In genomic region chr19:14165986-14166385, GRCh38 we compare ENCODE assay signal across 15 cellular contexts.
DNase-seq lines count a peak whose midpoint lies in the region; ATAC-seq and TF ChIP-seq lines count a peak whose summit lies in the region.
"Had no signal": no experiment of that assay in that cellular context is flagged by ENCODE, and none has a peak within 500 bp of the region (broad histone marks: within the 10 kb centered on the region; RNA-seq: fewer than 3 reads in every experiment).

No MANE protein-coding gene starts in this region.

- H3K27me3 Mint-ChIP-seq in activated naive CD8-positive, alpha-beta T cell treated with anti-CD3 and anti-CD28 coated beads, Interleukin-2, amount 50 U/mL, for 24 hours = no peaks in the 10 kb centered on the region
- H3K27me3 Mint-ChIP-seq in nephron (ENCODE audit: low read depth) = no peaks in the 10 kb centered on the region

- H3K27ac Mint-ChIP-seq in activated naive CD8-positive, alpha-beta T cell treated with anti-CD3 and anti-CD28 coated beads, Interleukin-2, amount 50 U/mL, for 24 hours = no peak overlapping the region
- H3K27ac Mint-ChIP-seq in nephron = peak overlapping the region; percentile 90 to 94 (median 94)

- H3K4me1 Mint-ChIP-seq in activated naive CD8-positive, alpha-beta T cell treated with anti-CD3 and anti-CD28 coated beads, Interleukin-2, amount 50 U/mL, for 24 hours = peaks cover 20% of the 10 kb centered on the region
- H3K4me1 Mint-ChIP-seq in nephron = peaks cover 29% of the 10 kb centered on the region

- H3K4me1 ChIP-seq in BLaER1 = peaks cover 76% of the 10 kb centered on the region

- no peaks in the 10 kb centered on the region for H3K9me3 Mint-ChIP-seq in activated naive CD8-positive, alpha-beta T cell treated with anti-CD3 and anti-CD28 coated beads, Interleukin-2, amount 50 U/mL, for 24 hours
- H3K9me3 Mint-ChIP-seq in nephron = no peaks in the 10 kb centered on the region

- no peak for TF ChIP-seq CTCF in GM12865 (IDR thresholded peaks at IDR 0.05; ENCODE audit: insufficient read depth, low read depth, low read length, missing control alignments)
- no peak for TF ChIP-seq CTCF in nephron (IDR thresholded peaks at IDR 0.05; ENCODE audit: unreplicated experiment in 3 of 3)

- ATAC-seq in activated naive CD8-positive, alpha-beta T cell treated with anti-CD3 and anti-CD28 coated beads, Interleukin-2, amount 50 U/mL, for 24 hours = no peak
- no peak for ATAC-seq in HG02588 (IDR thresholded peaks at IDR 0.05; ENCODE audit: unreplicated experiment)
- no peak for ATAC-seq in GM18907 (IDR thresholded peaks at IDR 0.05; ENCODE audit: unreplicated experiment)
- ATAC-seq in GM18867 (IDR thresholded peaks at IDR 0.05; ENCODE audit: unreplicated experiment) = no peak
- ATAC-seq: lower lobe of right lung, right cardiac atrium had no signal

- 0 out of 2 replicates have a peak, but pooled peaks cover 10% of the 10 kb centered on the region for H4K20me1 ChIP-seq in BLaER1

- H3K36me3 Mint-ChIP-seq in activated naive CD8-positive, alpha-beta T cell treated with anti-CD3 and anti-CD28 coated beads, Interleukin-2, amount 50 U/mL, for 24 hours (ENCODE audit: low read depth) = peaks cover 4% of the 10 kb centered on the region
- H3K36me3 Mint-ChIP-seq in nephron (ENCODE audit: low read depth) = peaks cover 28% of the 10 kb centered on the region

- peak overlapping the region; percentile 64 for H3K4me3 Mint-ChIP-seq in activated naive CD8-positive, alpha-beta T cell treated with anti-CD3 and anti-CD28 coated beads, Interleukin-2, amount 50 U/mL, for 24 hours
- peak overlapping the region; percentile 11 to 32 (median 27) for H3K4me3 Mint-ChIP-seq in nephron

- H3K4me3 ChIP-seq in BLaER1 (0 out of 2 replicates have a peak overlapping the region, but pooled peaks have one; percentile 44), GM12865 (ENCODE audit: low read depth, low read length) (no peak overlapping the region)
- H3K4me3 ChIP-seq: suprapubic skin had no signal

- peaks cover 48% of the 10 kb centered on the region for H3K36me3 ChIP-seq in BLaER1
- H3K36me3 ChIP-seq: neutrophil had no signal

- H3K27ac ChIP-seq in BLaER1 = peak overlapping the region; percentile 77; the same call in 1 of the 2 replicates
- H3K27ac ChIP-seq: neutrophil, suprapubic skin had no signal

- 0 out of 2 replicates have a peak, but pooled peaks cover 1% of the 10 kb centered on the region for H3K9me3 ChIP-seq in BLaER1
- H3K9me3 ChIP-seq: esophagus muscularis mucosa, lower lobe of right lung, neutrophil, suprapubic skin had no signal

- no peaks in the 10 kb centered on the region for H3K27me3 ChIP-seq in BLaER1
- H3K27me3 ChIP-seq: esophagus muscularis mucosa, suprapubic skin had no signal

- peak overlapping the region; percentile 94 for H3K4me2 ChIP-seq in BLaER1

- H3K9ac ChIP-seq in BLaER1 = no peak overlapping the region; the same call in 1 of the 2 replicates

- peak; percentile 15 for DNase-seq in GM12865 (ENCODE audit: low read depth)
- DNase-seq in activated naive CD8-positive, alpha-beta T cell treated with anti-CD3 and anti-CD28 coated beads, Interleukin-2, amount 50 U/mL, for 24 hours = peak; percentile 24
- no peak for DNase-seq in NK-92 (lab: John Stamatoyannopoulos, UW; ENCODE audit: unreplicated experiment)
- DNase-seq: lower lobe of right lung, NCI-H1436 treated with DMSO at 0.1 percent for 48 hours, NCI-H226, right cardiac atrium had no signal
